In genomic region chr11:129658558-129658882, GRCh38 we compare ENCODE assay signal across 17 cellular contexts.
"Had no signal": no experiment of that assay in that cellular context is flagged by ENCODE, and none has a peak within 500 bp of the region (broad histone marks: within the 10 kb centered on the region; RNA-seq: fewer than 3 reads in every experiment).

No MANE protein-coding gene starts in this region.

- H3K27ac Mint-ChIP-seq: activated B cell treated with CpG ODN at 0.5 μM for 24 hours; activated CD4-positive, alpha-beta memory T cell treated with anti-CD3 and anti-CD28 coated beads, Interleukin-2, amount 10 ng/mL, durations not matched to agents 7 days and 5 days; activated CD8-positive, alpha-beta memory T cell treated with anti-CD3 and anti-CD28 coated beads, Interleukin-2, amount 10 ng/mL, durations not matched to agents 7 days and 5 days; activated naive CD8-positive, alpha-beta T cell treated with anti-CD3 and anti-CD28 coated beads, Interleukin-2, amount 10 ng/mL, durations not matched to agents 7 days and 5 days; naive thymus-derived CD8-positive, alpha-beta T cell had no signal

- H3K4me1 Mint-ChIP-seq: activated B cell treated with CpG ODN at 0.5 μM for 24 hours; activated CD4-positive, alpha-beta memory T cell treated with anti-CD3 and anti-CD28 coated beads, Interleukin-2, amount 10 ng/mL, durations not matched to agents 7 days and 5 days; activated CD8-positive, alpha-beta memory T cell treated with anti-CD3 and anti-CD28 coated beads, Interleukin-2, amount 10 ng/mL, durations not matched to agents 7 days and 5 days; activated naive CD8-positive, alpha-beta T cell treated with anti-CD3 and anti-CD28 coated beads, Interleukin-2, amount 10 ng/mL, durations not matched to agents 7 days and 5 days had no signal

- H3K4me3 ChIP-seq: cardiac muscle cell, tibial artery had no signal

- DNase-seq: activated B cell treated with CpG ODN at 0.5 μM for 24 hours; activated CD4-positive, alpha-beta memory T cell treated with anti-CD3 and anti-CD28 coated beads, Interleukin-2, amount 10 ng/mL, durations not matched to agents 7 days and 5 days; activated CD4-positive, alpha-beta T cell treated with anti-CD3 and anti-CD28 coated beads for 48 hours; activated CD8-positive, alpha-beta memory T cell treated with anti-CD3 and anti-CD28 coated beads, Interleukin-2, amount 10 ng/mL, durations not matched to agents 7 days and 5 days; activated naive CD8-positive, alpha-beta T cell treated with anti-CD3 and anti-CD28 coated beads, Interleukin-2, amount 10 ng/mL, durations not matched to agents 7 days and 5 days; amygdala; dermis blood vessel endothelial cell; hypothalamus; mesenchymal stem cell; naive thymus-derived CD8-positive, alpha-beta T cell; stimulated activated CD4-positive, alpha-beta T cell treated with anti-CD3 and anti-CD28 coated beads, Interleukin-12 subunit alpha, Interleukin-12 subunit beta, amount 100 ng/mL, for 4 hours; stimulated activated CD4-positive, alpha-beta T cell treated with anti-CD3 and anti-CD28 coated beads, Interleukin-1b, Interleukin-23, amount 100 ng/mL, for 48 hours; stimulated activated CD8-positive, alpha-beta memory T cell treated with anti-CD3 and anti-CD28 coated beads, Interleukin-4, amount 100 ng/mL, for 48 hours; stimulated activated naive CD4-positive, alpha-beta T cell; SW 1271; tibial artery had no signal

- H3K27me3 Mint-ChIP-seq: activated CD4-positive, alpha-beta memory T cell treated with anti-CD3 and anti-CD28 coated beads, Interleukin-2, amount 10 ng/mL, durations not matched to agents 7 days and 5 days; activated CD8-positive, alpha-beta memory T cell treated with anti-CD3 and anti-CD28 coated beads, Interleukin-2, amount 10 ng/mL, durations not matched to agents 7 days and 5 days; activated naive CD8-positive, alpha-beta T cell treated with anti-CD3 and anti-CD28 coated beads, Interleukin-2, amount 10 ng/mL, durations not matched to agents 7 days and 5 days had no signal

- H3K36me3 Mint-ChIP-seq: activated naive CD8-positive, alpha-beta T cell treated with anti-CD3 and anti-CD28 coated beads, Interleukin-2, amount 10 ng/mL, durations not matched to agents 7 days and 5 days had no signal

- H3K4me3 Mint-ChIP-seq: activated B cell treated with CpG ODN at 0.5 μM for 24 hours; activated CD4-positive, alpha-beta memory T cell treated with anti-CD3 and anti-CD28 coated beads, Interleukin-2, amount 10 ng/mL, durations not matched to agents 7 days and 5 days; activated CD8-positive, alpha-beta memory T cell treated with anti-CD3 and anti-CD28 coated beads, Interleukin-2, amount 10 ng/mL, durations not matched to agents 7 days and 5 days; activated naive CD8-positive, alpha-beta T cell treated with anti-CD3 and anti-CD28 coated beads, Interleukin-2, amount 10 ng/mL, durations not matched to agents 7 days and 5 days; naive thymus-derived CD8-positive, alpha-beta T cell had no signal
